ENCODE assay signal across 1 cellular context in genomic region chr6:142856857-142857608, GRCh38.
TF ChIP-seq lines count a peak whose summit lies in the region.

No MANE protein-coding gene starts in this region.

TF ChIP-seq in GM12878, 131 proteins besides CTCF, POLR2A, EP300 and RAD21 (continued from another document):
- TF ChIP-seq E2F8 (IDR thresholded peaks at IDR 0.05; ENCODE audit: low read depth, partially characterized antibody) (no peak), SMAD1 (IDR thresholded peaks at IDR 0.05; ENCODE audit: low read depth, partially characterized antibody) (peak; percentile 17), ZZZ3 (IDR thresholded peaks at IDR 0.05; ENCODE audit: control insufficient read depth, insufficient read length, low read depth) (no peak), YY1 (IDR thresholded peaks at IDR 0.05; ENCODE audit: low read depth, low read length) (peak; percentile 8; the same call in 1 of the 2 replicates), RB1 (IDR thresholded peaks at IDR 0.05; ENCODE audit: borderline replicate concordance) (no peak), CREM (IDR thresholded peaks at IDR 0.05; ENCODE audit: low read depth) (peak; percentile 43), STAT1 (conservative IDR thresholded peaks at IDR 0.05) (no peak), FOXK2 (IDR thresholded peaks at IDR 0.05) (no peak), ZNF217 (IDR thresholded peaks at IDR 0.05) (no peak), IRF4 (IDR thresholded peaks at IDR 0.05; ENCODE audit: low read depth, low read length) (no peak), PML (IDR thresholded peaks at IDR 0.05; ENCODE audit: low read length) (peak; percentile 36; the same call in 1 of the 2 replicates), KDM1A (IDR thresholded peaks at IDR 0.05; ENCODE audit: borderline replicate concordance) (no peak), KLF5 (IDR thresholded peaks at IDR 0.05; ENCODE audit: partially characterized antibody) (no peak), EZH2 (IDR thresholded peaks at IDR 0.05; ENCODE audit: borderline replicate concordance, control insufficient read depth, low read depth, low read length) (no peak), CEBPB (IDR thresholded peaks at IDR 0.05; ENCODE audit: borderline replicate concordance in 1 of 2, low read depth in 2 of 2, low read length in 2 of 2) (peak in 1 of 2 experiments; percentile 13; a peak in 1 of 4 replicates), ZSCAN29 (IDR thresholded peaks at IDR 0.05) (0 out of 2 replicates have a peak, but pooled peaks have one; percentile 25), HSF1 (IDR thresholded peaks at IDR 0.05; ENCODE audit: low read depth, low read length) (no peak), RBBP5 (conservative IDR thresholded peaks at IDR 0.05) (no peak), NR2F1 (conservative IDR thresholded peaks at IDR 0.05) (no peak; the same call in 1 of the 2 replicates), TCF7 (IDR thresholded peaks at IDR 0.05; ENCODE audit: borderline replicate concordance) (peak; percentile 14; the same call in 1 of the 2 replicates), PAX5 (IDR thresholded peaks at IDR 0.05; ENCODE audit: borderline replicate concordance, low read depth, low read length) (peak; percentile 53; the same call in 1 of the 2 replicates), RUNX3 (IDR thresholded peaks at IDR 0.05; ENCODE audit: low read length) (peak; percentile 75), ASH2L (IDR thresholded peaks at IDR 0.05; ENCODE audit: borderline replicate concordance, low read depth) (no peak), POLR2AphosphoS5 (IDR thresholded peaks at IDR 0.05; ENCODE audit: low read length) (peak; percentile 66), GABPA (IDR thresholded peaks at IDR 0.05; ENCODE audit: low read depth) (peak; percentile 71), ZBTB40 (IDR thresholded peaks at IDR 0.05; ENCODE audit: borderline replicate concordance) (no peak; the same call in 1 of the 2 replicates), NFXL1 (IDR thresholded peaks at IDR 0.05; ENCODE audit: borderline replicate concordance) (no peak), ZBED1 (IDR thresholded peaks at IDR 0.05; ENCODE audit: borderline replicate concordance) (peak; percentile 85; the same call in 1 of the 2 replicates), SRF (IDR thresholded peaks at IDR 0.05; ENCODE audit: low read depth in 2 of 2, low read length in 2 of 2) (peak; percentile 57 to 81), STAT3 (IDR thresholded peaks at IDR 0.05; ENCODE audit: low read depth, low read length) (no peak), ZNF384 (IDR thresholded peaks at IDR 0.05; ENCODE audit: borderline replicate concordance, low read depth, low read length) (peak; percentile 71), JUND (IDR thresholded peaks at IDR 0.05; ENCODE audit: low read depth, low read length) (no peak), SUZ12 (IDR thresholded peaks at IDR 0.05; ENCODE audit: unreplicated experiment) (no peak), MEF2A (IDR thresholded peaks at IDR 0.05; ENCODE audit: insufficient read depth, low read depth, low read length) (peak; percentile 88), FOXM1 (IDR thresholded peaks at IDR 0.05; ENCODE audit: low read depth, low read length) (peak; percentile 78; the same call in 1 of the 2 replicates), HDAC6 (IDR thresholded peaks at IDR 0.05; ENCODE audit: unreplicated experiment) (no peak), SIX5 (IDR thresholded peaks at IDR 0.05; ENCODE audit: low read depth, low read length, severe bottlenecking) (no peak)
- TF ChIP-seq, protein P1, sequence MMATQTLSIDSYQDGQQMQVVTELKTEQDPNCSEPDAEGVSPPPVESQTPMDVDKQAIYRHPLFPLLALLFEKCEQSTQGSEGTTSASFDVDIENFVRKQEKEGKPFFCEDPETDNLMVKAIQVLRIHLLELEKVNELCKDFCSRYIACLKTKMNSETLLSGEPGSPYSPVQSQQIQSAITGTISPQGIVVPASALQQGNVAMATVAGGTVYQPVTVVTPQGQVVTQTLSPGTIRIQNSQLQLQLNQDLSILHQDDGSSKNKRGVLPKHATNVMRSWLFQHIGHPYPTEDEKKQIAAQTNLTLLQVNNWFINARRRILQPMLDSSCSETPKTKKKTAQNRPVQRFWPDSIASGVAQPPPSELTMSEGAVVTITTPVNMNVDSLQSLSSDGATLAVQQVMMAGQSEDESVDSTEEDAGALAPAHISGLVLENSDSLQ (IDR thresholded peaks at IDR 0.05) = peak; percentile 52; the same call in 1 of the 2 replicates
- TF ChIP-seq, protein P2, sequence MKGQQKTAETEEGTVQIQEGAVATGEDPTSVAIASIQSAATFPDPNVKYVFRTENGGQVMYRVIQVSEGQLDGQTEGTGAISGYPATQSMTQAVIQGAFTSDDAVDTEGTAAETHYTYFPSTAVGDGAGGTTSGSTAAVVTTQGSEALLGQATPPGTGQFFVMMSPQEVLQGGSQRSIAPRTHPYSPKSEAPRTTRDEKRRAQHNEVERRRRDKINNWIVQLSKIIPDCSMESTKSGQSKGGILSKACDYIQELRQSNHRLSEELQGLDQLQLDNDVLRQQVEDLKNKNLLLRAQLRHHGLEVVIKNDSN (IDR thresholded peaks at IDR 0.05; ENCODE audit: borderline replicate concordance, extremely low read length, insufficient read depth, low read depth, low read length) = no peak
- TF ChIP-seq, protein P3, sequence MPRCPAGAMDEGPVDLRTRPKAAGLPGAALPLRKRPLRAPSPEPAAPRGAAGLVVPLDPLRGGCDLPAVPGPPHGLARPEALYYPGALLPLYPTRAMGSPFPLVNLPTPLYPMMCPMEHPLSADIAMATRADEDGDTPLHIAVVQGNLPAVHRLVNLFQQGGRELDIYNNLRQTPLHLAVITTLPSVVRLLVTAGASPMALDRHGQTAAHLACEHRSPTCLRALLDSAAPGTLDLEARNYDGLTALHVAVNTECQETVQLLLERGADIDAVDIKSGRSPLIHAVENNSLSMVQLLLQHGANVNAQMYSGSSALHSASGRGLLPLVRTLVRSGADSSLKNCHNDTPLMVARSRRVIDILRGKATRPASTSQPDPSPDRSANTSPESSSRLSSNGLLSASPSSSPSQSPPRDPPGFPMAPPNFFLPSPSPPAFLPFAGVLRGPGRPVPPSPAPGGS (IDR thresholded peaks at IDR 0.05; ENCODE audit: borderline replicate concordance, insufficient read depth, low read depth, low read length, poor library complexity, severe bottlenecking) = no peak
- TF ChIP-seq, protein P4, sequence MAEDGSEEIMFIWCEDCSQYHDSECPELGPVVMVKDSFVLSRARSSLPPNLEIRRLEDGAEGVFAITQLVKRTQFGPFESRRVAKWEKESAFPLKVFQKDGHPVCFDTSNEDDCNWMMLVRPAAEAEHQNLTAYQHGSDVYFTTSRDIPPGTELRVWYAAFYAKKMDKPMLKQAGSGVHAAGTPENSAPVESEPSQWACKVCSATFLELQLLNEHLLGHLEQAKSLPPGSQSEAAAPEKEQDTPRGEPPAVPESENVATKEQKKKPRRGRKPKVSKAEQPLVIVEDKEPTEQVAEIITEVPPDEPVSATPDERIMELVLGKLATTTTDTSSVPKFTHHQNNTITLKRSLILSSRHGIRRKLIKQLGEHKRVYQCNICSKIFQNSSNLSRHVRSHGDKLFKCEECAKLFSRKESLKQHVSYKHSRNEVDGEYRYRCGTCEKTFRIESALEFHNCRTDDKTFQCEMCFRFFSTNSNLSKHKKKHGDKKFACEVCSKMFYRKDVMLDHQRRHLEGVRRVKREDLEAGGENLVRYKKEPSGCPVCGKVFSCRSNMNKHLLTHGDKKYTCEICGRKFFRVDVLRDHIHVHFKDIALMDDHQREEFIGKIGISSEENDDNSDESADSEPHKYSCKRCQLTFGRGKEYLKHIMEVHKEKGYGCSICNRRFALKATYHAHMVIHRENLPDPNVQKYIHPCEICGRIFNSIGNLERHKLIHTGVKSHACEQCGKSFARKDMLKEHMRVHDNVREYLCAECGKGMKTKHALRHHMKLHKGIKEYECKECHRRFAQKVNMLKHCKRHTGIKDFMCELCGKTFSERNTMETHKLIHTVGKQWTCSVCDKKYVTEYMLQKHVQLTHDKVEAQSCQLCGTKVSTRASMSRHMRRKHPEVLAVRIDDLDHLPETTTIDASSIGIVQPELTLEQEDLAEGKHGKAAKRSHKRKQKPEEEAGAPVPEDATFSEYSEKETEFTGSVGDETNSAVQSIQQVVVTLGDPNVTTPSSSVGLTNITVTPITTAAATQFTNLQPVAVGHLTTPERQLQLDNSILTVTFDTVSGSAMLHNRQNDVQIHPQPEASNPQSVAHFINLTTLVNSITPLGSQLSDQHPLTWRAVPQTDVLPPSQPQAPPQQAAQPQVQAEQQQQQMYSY (CRISPR knock-in tag; IDR thresholded peaks at IDR 0.05) = no peak
- TF ChIP-seq, protein P5, sequence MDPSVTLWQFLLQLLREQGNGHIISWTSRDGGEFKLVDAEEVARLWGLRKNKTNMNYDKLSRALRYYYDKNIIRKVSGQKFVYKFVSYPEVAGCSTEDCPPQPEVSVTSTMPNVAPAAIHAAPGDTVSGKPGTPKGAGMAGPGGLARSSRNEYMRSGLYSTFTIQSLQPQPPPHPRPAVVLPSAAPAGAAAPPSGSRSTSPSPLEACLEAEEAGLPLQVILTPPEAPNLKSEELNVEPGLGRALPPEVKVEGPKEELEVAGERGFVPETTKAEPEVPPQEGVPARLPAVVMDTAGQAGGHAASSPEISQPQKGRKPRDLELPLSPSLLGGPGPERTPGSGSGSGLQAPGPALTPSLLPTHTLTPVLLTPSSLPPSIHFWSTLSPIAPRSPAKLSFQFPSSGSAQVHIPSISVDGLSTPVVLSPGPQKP (IDR thresholded peaks at IDR 0.05; ENCODE audit: low read depth, low read length) = peak; percentile 20; the same call in 1 of the 2 replicates
- TF ChIP-seq, protein P6, sequence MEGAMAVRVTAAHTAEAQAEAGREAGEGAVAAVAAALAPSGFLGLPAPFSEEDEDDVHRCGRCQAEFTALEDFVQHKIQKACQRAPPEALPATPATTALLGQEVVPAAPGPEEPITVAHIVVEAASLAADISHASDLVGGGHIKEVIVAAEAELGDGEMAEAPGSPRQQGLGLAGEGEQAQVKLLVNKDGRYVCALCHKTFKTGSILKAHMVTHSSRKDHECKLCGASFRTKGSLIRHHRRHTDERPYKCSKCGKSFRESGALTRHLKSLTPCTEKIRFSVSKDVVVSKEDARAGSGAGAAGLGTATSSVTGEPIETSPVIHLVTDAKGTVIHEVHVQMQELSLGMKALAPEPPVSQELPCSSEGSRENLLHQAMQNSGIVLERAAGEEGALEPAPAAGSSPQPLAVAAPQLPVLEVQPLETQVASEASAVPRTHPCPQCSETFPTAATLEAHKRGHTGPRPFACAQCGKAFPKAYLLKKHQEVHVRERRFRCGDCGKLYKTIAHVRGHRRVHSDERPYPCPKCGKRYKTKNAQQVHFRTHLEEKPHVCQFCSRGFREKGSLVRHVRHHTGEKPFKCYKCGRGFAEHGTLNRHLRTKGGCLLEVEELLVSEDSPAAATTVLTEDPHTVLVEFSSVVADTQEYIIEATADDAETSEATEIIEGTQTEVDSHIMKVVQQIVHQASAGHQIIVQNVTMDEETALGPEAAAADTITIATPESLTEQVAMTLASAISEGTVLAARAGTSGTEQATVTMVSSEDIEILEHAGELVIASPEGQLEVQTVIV (IDR thresholded peaks at IDR 0.05; ENCODE audit: borderline replicate concordance, partially characterized antibody) = no peak
